ENCODE assay signal across 22 cellular contexts in the genomic region with DNA sequence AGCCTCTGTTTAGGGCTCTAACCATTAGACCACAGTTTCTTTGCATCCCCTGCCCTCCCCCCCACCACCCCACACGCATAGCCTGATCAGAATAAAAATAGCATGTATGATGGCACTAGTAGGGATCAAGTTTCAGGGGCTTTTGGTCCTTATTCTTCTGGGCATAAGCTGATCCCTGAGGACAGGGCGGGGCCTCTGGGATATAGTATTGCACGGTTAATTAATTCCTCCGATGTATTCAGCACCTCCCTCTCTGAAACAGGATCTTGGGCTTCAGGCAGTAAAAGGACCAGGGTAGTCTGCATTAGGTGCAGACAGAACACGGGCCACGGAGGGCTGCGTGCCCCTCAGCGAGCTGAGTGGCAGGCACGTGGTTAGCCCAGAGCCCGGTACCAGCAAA. TPM values are rescaled to one million over a fixed set of nuclear protein-coding genes. Genes with fewer than 3 reads are reported as not detected.
DNase-seq lines count a peak whose midpoint lies in the region; ATAC-seq and TF ChIP-seq lines count a peak whose summit lies in the region.
"Had no signal": no experiment of that assay in that cellular context is flagged by ENCODE, and none has a peak within 500 bp of the region (broad histone marks: within the 10 kb centered on the region; RNA-seq: fewer than 3 reads in every experiment).

No MANE protein-coding gene starts in this region.

- peaks cover 35% of the 10 kb centered on the region for H4K20me1 ChIP-seq in BLaER1
- H4K20me1 ChIP-seq in GM23338 (replicated peaks; ENCODE audit: insufficient read depth) = no peaks in the 10 kb centered on the region

- H3K4me1 ChIP-seq in BLaER1 (peaks cover 52% of the 10 kb centered on the region), GM23338 (ENCODE audit: insufficient read depth) (peaks cover 9% of the 10 kb centered on the region; the same call in 1 of the 2 replicates)

- TF ChIP-seq CTCF in GM23338 (conservative IDR thresholded peaks at IDR 0.05; ENCODE audit: low read depth in 2 of 2) = no peak

- H3K27ac ChIP-seq in BLaER1 = no peak overlapping the region
- no peak overlapping the region for H3K27ac ChIP-seq in GM23338 (ENCODE audit: low read depth)
- H3K27ac ChIP-seq: 22Rv1; BLaER1 treated with 17β-estradiol and CSF1 and Interleukin-3, amounts not matched to agents 10 nM and 100 nM; RWPE1 had no signal

- intact Hi-C loops in cardiac septum (cut with DNase I) = no loop called here

- H3K4me1 Mint-ChIP-seq in GM23338 = peaks cover 16% of the 10 kb centered on the region
- H3K4me1 Mint-ChIP-seq: CD4-positive, alpha-beta memory T cell had no signal

- no peak overlapping the region for H3K27ac Mint-ChIP-seq in GM23338
- H3K27ac Mint-ChIP-seq: CD4-positive, alpha-beta memory T cell; H9 had no signal

- peaks cover 14% of the 10 kb centered on the region for H3K27me3 Mint-ChIP-seq in GM23338 (ENCODE audit: insufficient read depth, low read depth, poor library complexity)
- H3K27me3 Mint-ChIP-seq: CD4-positive, alpha-beta memory T cell; IgD-negative memory B cell had no signal

- DNase-seq in NCI-H1436 treated with DMSO at 0.1 percent for 48 hours (lab: John Stamatoyannopoulos, UW) (peak; percentile 2), NCI-H524 (lab: John Stamatoyannopoulos, UW) (peak; percentile 17 to 77), left kidney (ENCODE audit: low read depth, low spot score) (peak; percentile 35), NCI-H1105 treated with DMSO at 0.1 percent for 48 hours (lab: John Stamatoyannopoulos, UW) (no peak), cardiac septum (ENCODE audit: low spot score) (no peak), GM23338 (ENCODE audit: low spot score) (no peak)
- DNase-seq: ACHN; CD4-positive, alpha-beta memory T cell; DMS153; H9; MV-4-11; NCI-H1930; NCI-H446; NK-92 treated with Interleukin-12 subunit alpha and Interleukin-12 subunit beta, amount 100 ng/mL, for 24 hours; SHP77 treated with DMSO at 0.1 percent for 48 hours; SK-N-SH had no signal

- H3K9ac ChIP-seq in BLaER1 = no peak overlapping the region
- H3K9ac ChIP-seq: BLaER1 treated with 17β-estradiol and CSF1 and Interleukin-3, amounts not matched to agents 10 nM and 100 nM; SK-N-SH had no signal

- no peak for ATAC-seq in GM18909 (IDR thresholded peaks at IDR 0.05; ENCODE audit: poor library complexity, unreplicated experiment)
- no peak for ATAC-seq in GM23338

- peaks cover 7% of the 10 kb centered on the region for H3K9me3 ChIP-seq in BLaER1
- H3K9me3 ChIP-seq: SK-N-SH had no signal

- peak overlapping the region; percentile 19; the same call in 1 of the 2 replicates for H3K4me2 ChIP-seq in BLaER1
- H3K4me2 ChIP-seq in GM23338 = no peak overlapping the region
- H3K4me2 ChIP-seq: SK-N-SH had no signal

- H3K79me2 ChIP-seq in GM23338 (replicated peaks; ENCODE audit: insufficient read depth) = no peaks in the 10 kb centered on the region

- H3K36me3 ChIP-seq in BLaER1 (peaks cover 67% of the 10 kb centered on the region), GM23338 (ENCODE audit: insufficient read depth) (no peaks in the 10 kb centered on the region)

- no peaks in the 10 kb centered on the region for H3F3A ChIP-seq in GM23338 (replicated peaks; ENCODE audit: low read depth)

- peaks cover 3% of the 10 kb centered on the region; the same call in 2 of the 3 replicates for H3K36me3 Mint-ChIP-seq in GM23338 (ENCODE audit: low read depth)

- H3K27me3 ChIP-seq in BLaER1 (peaks cover 79% of the 10 kb centered on the region), GM23338 (ENCODE audit: insufficient read depth) (peaks cover 5% of the 10 kb centered on the region; the same call in 1 of the 2 replicates)

- H3K4me3 ChIP-seq in BLaER1 (no peak overlapping the region), GM23338 (no peak overlapping the region)
- H3K4me3 ChIP-seq: BLaER1 treated with 17β-estradiol and CSF1 and Interleukin-3, amounts not matched to agents 10 nM and 100 nM had no signal

- no peak overlapping the region for H2AFZ ChIP-seq in GM23338

- no peak overlapping the region for H3K4me3 Mint-ChIP-seq in GM23338
- H3K4me3 Mint-ChIP-seq: CD4-positive, alpha-beta memory T cell; H9; IgD-negative memory B cell had no signal

- no peaks in the 10 kb centered on the region for H3K9me2 ChIP-seq in GM23338 (ENCODE audit: insufficient read depth)
- H3K9me2 ChIP-seq: SK-N-SH had no signal

- no peaks in the 10 kb centered on the region for H3K9me3 Mint-ChIP-seq in GM23338
- H3K9me3 Mint-ChIP-seq: CD4-positive, alpha-beta memory T cell had no signal

TF ChIP-seq in GM23338, 12 proteins besides CTCF, POLR2A, EP300 and RAD21 (continues in another document):
- TF ChIP-seq POLR2AphosphoS5 (IDR thresholded peaks at IDR 0.05; ENCODE audit: low read depth) = no peak
- TF ChIP-seq, protein P1, sequence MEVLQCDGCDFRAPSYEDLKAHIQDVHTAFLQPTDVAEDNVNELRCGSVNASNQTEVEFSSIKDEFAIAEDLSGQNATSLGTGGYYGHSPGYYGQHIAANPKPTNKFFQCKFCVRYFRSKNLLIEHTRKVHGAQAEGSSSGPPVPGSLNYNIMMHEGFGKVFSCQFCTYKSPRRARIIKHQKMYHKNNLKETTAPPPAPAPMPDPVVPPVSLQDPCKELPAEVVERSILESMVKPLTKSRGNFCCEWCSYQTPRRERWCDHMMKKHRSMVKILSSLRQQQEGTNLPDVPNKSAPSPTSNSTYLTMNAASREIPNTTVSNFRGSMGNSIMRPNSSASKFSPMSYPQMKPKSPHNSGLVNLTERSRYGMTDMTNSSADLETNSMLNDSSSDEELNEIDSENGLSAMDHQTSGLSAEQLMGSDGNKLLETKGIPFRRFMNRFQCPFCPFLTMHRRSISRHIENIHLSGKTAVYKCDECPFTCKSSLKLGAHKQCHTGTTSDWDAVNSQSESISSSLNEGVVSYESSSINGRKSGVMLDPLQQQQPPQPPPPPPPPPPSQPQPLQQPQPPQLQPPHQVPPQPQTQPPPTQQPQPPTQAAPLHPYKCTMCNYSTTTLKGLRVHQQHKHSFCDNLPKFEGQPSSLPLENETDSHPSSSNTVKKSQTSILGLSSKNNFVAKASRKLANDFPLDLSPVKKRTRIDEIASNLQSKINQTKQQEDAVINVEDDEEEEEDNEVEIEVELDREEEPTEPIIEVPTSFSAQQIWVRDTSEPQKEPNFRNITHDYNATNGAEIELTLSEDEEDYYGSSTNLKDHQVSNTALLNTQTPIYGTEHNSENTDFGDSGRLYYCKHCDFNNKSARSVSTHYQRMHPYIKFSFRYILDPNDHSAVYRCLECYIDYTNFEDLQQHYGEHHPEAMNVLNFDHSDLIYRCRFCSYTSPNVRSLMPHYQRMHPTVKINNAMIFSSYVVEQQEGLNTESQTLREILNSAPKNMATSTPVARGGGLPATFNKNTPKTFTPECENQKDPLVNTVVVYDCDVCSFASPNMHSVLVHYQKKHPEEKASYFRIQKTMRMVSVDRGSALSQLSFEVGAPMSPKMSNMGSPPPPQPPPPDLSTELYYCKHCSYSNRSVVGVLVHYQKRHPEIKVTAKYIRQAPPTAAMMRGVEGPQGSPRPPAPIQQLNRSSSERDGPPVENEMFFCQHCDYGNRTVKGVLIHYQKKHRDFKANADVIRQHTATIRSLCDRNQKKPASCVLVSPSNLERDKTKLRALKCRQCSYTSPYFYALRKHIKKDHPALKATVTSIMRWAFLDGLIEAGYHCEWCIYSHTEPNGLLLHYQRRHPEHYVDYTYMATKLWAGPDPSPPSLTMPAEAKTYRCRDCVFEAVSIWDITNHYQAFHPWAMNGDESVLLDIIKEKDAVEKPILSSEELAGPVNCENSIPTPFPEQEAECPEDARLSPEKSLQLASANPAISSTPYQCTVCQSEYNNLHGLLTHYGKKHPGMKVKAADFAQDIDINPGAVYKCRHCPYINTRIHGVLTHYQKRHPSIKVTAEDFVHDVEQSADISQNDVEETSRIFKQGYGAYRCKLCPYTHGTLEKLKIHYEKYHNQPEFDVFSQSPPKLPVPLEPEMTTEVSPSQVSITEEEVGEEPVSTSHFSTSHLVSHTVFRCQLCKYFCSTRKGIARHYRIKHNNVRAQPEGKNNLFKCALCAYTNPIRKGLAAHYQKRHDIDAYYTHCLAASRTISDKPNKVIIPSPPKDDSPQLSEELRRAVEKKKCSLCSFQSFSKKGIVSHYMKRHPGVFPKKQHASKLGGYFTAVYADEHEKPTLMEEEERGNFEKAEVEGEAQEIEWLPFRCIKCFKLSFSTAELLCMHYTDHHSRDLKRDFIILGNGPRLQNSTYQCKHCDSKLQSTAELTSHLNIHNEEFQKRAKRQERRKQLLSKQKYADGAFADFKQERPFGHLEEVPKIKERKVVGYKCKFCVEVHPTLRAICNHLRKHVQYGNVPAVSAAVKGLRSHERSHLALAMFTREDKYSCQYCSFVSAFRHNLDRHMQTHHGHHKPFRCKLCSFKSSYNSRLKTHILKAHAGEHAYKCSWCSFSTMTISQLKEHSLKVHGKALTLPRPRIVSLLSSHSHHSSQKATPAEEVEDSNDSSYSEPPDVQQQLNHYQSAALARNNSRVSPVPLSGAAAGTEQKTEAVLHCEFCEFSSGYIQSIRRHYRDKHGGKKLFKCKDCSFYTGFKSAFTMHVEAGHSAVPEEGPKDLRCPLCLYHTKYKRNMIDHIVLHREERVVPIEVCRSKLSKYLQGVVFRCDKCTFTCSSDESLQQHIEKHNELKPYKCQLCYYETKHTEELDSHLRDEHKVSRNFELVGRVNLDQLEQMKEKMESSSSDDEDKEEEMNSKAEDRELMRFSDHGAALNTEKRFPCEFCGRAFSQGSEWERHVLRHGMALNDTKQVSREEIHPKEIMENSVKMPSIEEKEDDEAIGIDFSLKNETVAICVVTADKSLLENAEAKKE (CRISPR knock-in tag; IDR thresholded peaks at IDR 0.05) = no peak
- TF ChIP-seq, protein P2, sequence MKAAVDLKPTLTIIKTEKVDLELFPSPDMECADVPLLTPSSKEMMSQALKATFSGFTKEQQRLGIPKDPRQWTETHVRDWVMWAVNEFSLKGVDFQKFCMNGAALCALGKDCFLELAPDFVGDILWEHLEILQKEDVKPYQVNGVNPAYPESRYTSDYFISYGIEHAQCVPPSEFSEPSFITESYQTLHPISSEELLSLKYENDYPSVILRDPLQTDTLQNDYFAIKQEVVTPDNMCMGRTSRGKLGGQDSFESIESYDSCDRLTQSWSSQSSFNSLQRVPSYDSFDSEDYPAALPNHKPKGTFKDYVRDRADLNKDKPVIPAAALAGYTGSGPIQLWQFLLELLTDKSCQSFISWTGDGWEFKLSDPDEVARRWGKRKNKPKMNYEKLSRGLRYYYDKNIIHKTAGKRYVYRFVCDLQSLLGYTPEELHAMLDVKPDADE (IDR thresholded peaks at IDR 0.05) = no peak
- TF ChIP-seq CREB1 (CRISPR knock-in tag; IDR thresholded peaks at IDR 0.05; ENCODE audit: low read depth) = no peak
- TF ChIP-seq EZH2 (IDR thresholded peaks at IDR 0.05; ENCODE audit: low read depth, unreplicated experiment) = no peak
- no peak for TF ChIP-seq STAT1 (IDR thresholded peaks at IDR 0.05; ENCODE audit: unreplicated experiment)

RNA-seq across cellular contexts. Expression of a gene that starts 57.1 kb away (rescaled TPM):
- total RNA-seq in cardiac septum = 3.7 TPM
- total RNA-seq in GM23338 (2014; rRNA removed; shearing (Covaris generic)) = 1.6 and 1.8 TPM in 2 replicates
- polyA plus RNA-seq in GM23338 (2016; fragmentation: Nextera tagmentation; extraction: Ambion mirVana) = 0.42 and 0.50 TPM in 2 replicates

Comparison
In these comparisons a context has a peak if more than half of its experiments do, and no peak if none do; other contexts are left out.
1. DNase-seq: peak in NCI-H1436 treated with DMSO at 0.1 percent for 48 hours (single experiment), NCI-H524 (2 of 2) and left kidney (single experiment); none in NCI-H1105 treated with DMSO at 0.1 percent for 48 hours (single experiment), cardiac septum (single experiment) and GM23338 (single experiment).